In the genomic region with DNA sequence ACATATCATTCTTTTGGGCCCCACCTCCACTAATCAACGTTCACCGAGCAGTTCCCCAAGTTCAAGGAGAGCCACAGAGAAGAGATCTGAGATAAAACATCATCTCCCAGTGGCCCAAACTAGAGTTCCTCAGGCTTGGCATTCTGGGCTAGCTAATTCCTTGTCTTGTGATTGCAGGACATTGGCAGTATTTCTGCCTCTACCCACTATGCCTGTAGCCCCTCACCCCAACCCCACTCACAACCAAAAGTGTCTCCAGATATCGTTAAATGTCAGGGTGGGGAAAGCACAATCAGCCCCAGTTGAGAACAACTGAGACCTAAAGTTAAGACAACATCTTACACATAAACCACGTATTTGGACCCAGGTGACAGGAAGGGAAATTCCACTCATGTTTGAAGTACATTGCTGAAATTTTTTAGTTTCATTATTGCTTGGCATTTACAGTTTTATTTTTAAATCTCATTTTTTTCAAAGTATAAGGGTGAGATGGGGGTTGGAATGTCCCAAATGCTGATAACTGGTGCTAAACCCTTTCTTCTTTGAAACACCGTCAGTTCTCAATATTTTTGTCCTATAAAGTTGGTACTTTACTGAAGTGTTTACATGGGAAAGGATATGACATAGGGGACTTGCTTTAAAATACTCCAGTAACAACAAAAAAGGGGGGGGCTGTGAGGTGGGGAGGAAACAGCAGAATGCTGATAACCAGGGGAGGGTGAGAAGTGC, we compare ENCODE assay signal across 8 cellular contexts. TPM values are rescaled to one million over a fixed set of nuclear protein-coding genes. Genes with fewer than 3 reads are reported as not detected.
DNase-seq lines count a peak whose midpoint lies in the region; ATAC-seq and TF ChIP-seq lines count a peak whose summit lies in the region.

No MANE protein-coding gene starts in this region.

- peak; percentile 43 for ATAC-seq in HG03520 (IDR thresholded peaks at IDR 0.05; ENCODE audit: unreplicated experiment)

- no peak for TF ChIP-seq POLR2A in esophagus squamous epithelium (IDR thresholded peaks at IDR 0.05)

- H3K27me3 ChIP-seq in BJ (ENCODE audit: control insufficient read depth, insufficient read depth, low read length): no peaks in the 10 kb centered on the region
- no peaks in the 10 kb centered on the region for H3K27me3 ChIP-seq in esophagus squamous epithelium

- H3K9me3 Mint-ChIP-seq in activated CD4-positive, alpha-beta memory T cell treated with anti-CD3 and anti-CD28 coated beads, Interleukin-2, amount 10 ng/mL, durations not matched to agents 7 days and 5 days: no peaks in the 10 kb centered on the region

- CTCF ChIA-PET in BJ (lab: Yijun Ruan, JAX): interaction anchor here (0.6 to 2.3 kb wide), 4 partner anchors 12 to 69 kb away, joined by 3 to 9 read pairs (median 6); partner anchors contain the start of gene ZC3H7A
- CTCF ChIA-PET in activated CD4-positive, alpha-beta memory T cell treated with anti-CD3 and anti-CD28 coated beads, Interleukin-2, amount 10 ng/mL, durations not matched to agents 7 days and 5 days (lab: Charles Lee): interaction anchor here (0.7 to 4.6 kb wide), 5 partner anchors 13 to 560 kb away, joined by 3 to 52 read pairs (median 6); partner anchors contain the start of genes TXNDC11 and ZC3H7A

- H3K27ac ChIP-seq in esophagus squamous epithelium: peak overlapping the region; percentile 63 to 91 (median 83)

- H3K36me3 ChIP-seq in BJ (ENCODE audit: control insufficient read depth, insufficient read depth, low read length): 0 out of 2 replicates have a peak, but pooled peaks cover 1% of the 10 kb centered on the region
- H3K36me3 ChIP-seq in esophagus squamous epithelium: peaks cover 0 to 15% (median 0%) of the 10 kb centered on the region in 3 donors

- DNase-seq in BJ (ENCODE audit: low read depth) (no peak), GM19238 (ENCODE audit: insufficient read length, low spot score) (peak; percentile 16), esophagus squamous epithelium (lab: John Stamatoyannopoulos, UW) (no peak), renal cortical epithelial cell (ENCODE audit: low read depth) (peak; percentile 86), GM19240 (ENCODE audit: insufficient read length, low spot score) (no peak), GDM1 (lab: John Stamatoyannopoulos, UW) (no peak)
- DNase-seq in activated CD4-positive, alpha-beta memory T cell treated with anti-CD3 and anti-CD28 coated beads, Interleukin-2, amount 10 ng/mL, durations not matched to agents 7 days and 5 days: peak; percentile 42

- no peaks in the 10 kb centered on the region for H3K9me3 ChIP-seq in esophagus squamous epithelium

- peaks cover 19 to 65% (median 31%) of the 10 kb centered on the region in 3 donors for H3K4me1 ChIP-seq in esophagus squamous epithelium

- POLR2A ChIA-PET in BJ (lab: Charles Lee): interaction anchor here (0.6 to 0.8 kb wide), 2 partner anchors 9 to 41 kb away, joined by 3 read pairs; partner anchors contain the start of gene TXNDC11
- POLR2A ChIA-PET in activated CD4-positive, alpha-beta memory T cell treated with anti-CD3 and anti-CD28 coated beads, Interleukin-2, amount 10 ng/mL, durations not matched to agents 7 days and 5 days (lab: Charles Lee): interaction anchor here (0.8 to 10.1 kb wide), 6 partner anchors 8 to 199 kb away, joined by 3 to 165 read pairs (median 6); partner anchors contain the start of genes TXNDC11 and ZC3H7A

- no peak for TF ChIP-seq CTCF in BJ (IDR thresholded peaks at IDR 0.05; ENCODE audit: insufficient read depth, low read depth, low read length)
- TF ChIP-seq CTCF in esophagus squamous epithelium (IDR thresholded peaks at IDR 0.05): no peak

- H3K27ac Mint-ChIP-seq in activated CD4-positive, alpha-beta memory T cell treated with anti-CD3 and anti-CD28 coated beads, Interleukin-2, amount 10 ng/mL, durations not matched to agents 7 days and 5 days: peak overlapping the region; percentile 98

- H3K36me3 Mint-ChIP-seq in activated CD4-positive, alpha-beta memory T cell treated with anti-CD3 and anti-CD28 coated beads, Interleukin-2, amount 10 ng/mL, durations not matched to agents 7 days and 5 days (ENCODE audit: low read depth): peaks cover 39% of the 10 kb centered on the region

- H3K4me3 Mint-ChIP-seq in activated CD4-positive, alpha-beta memory T cell treated with anti-CD3 and anti-CD28 coated beads, Interleukin-2, amount 10 ng/mL, durations not matched to agents 7 days and 5 days: peak overlapping the region; percentile 72

- intact Hi-C loops in esophagus squamous epithelium (cut with DNase I): no loop called here

- no peaks in the 10 kb centered on the region for H3K27me3 Mint-ChIP-seq in activated CD4-positive, alpha-beta memory T cell treated with anti-CD3 and anti-CD28 coated beads, Interleukin-2, amount 10 ng/mL, durations not matched to agents 7 days and 5 days

- WGBS in esophagus squamous epithelium, 2 donors: 13% methylated on average over 5 of the region's 5 CpGs

- H3K4me1 Mint-ChIP-seq in activated CD4-positive, alpha-beta memory T cell treated with anti-CD3 and anti-CD28 coated beads, Interleukin-2, amount 10 ng/mL, durations not matched to agents 7 days and 5 days: peaks cover 66% of the 10 kb centered on the region

- H3K4me3 ChIP-seq in BJ (ENCODE audit: low read depth, low read length) (peak overlapping the region; percentile 6; the same call in 1 of the 2 replicates), esophagus squamous epithelium (peak overlapping the region in 2 of 4 donors; percentile 11 to 30)

RNA-seq across cellular contexts. Expression of gene ZC3H7A, which starts 13.6 kb away (rescaled TPM):
- 30.4 and 54.9 TPM in 2 replicates for polyA plus RNA-seq in BJ (2011; rRNA removed)
- polyA minus RNA-seq in BJ (2011; rRNA and poly(A)+ RNA removed): 25.5 and 31.2 TPM in 2 replicates
- total RNA-seq in activated CD4-positive, alpha-beta memory T cell treated with anti-CD3 and anti-CD28 coated beads, Interleukin-2, amount 10 ng/mL, durations not matched to agents 7 days and 5 days: 10 to 100 TPM; 68.9 to 70.9 TPM
- total RNA-seq in esophagus squamous epithelium: 10 to 100 TPM; 16.6 to 34.1 (median 30.2) TPM
- 34.2 and 77.0 TPM in 2 replicates for total RNA-seq in renal cortical epithelial cell

RNA-seq across cellular contexts. Expression of gene TXNDC11, which starts 40.8 kb away (rescaled TPM):
- 41.6 and 45.1 TPM in 2 replicates for polyA plus RNA-seq in BJ (2011; rRNA removed)
- polyA minus RNA-seq in BJ (2011; rRNA and poly(A)+ RNA removed): 18.6 and 24.5 TPM in 2 replicates
- 10 to 100 TPM; 45.3 to 46.6 TPM for total RNA-seq in activated CD4-positive, alpha-beta memory T cell treated with anti-CD3 and anti-CD28 coated beads, Interleukin-2, amount 10 ng/mL, durations not matched to agents 7 days and 5 days
- total RNA-seq in esophagus squamous epithelium: 10 to 100 TPM; 26.0 to 39.1 (median 35.9) TPM
- 38.3 and 47.9 TPM in 2 replicates for total RNA-seq in renal cortical epithelial cell

Comparison
In these comparisons a context has a peak if more than half of its experiments do, and no peak if none do; other contexts are left out.
1. DNase-seq: peak in GM19238 (single experiment), activated CD4-positive, alpha-beta memory T cell treated with anti-CD3 and anti-CD28 coated beads, Interleukin-2, amount 10 ng/mL, durations not matched to agents 7 days and 5 days (single experiment) and renal cortical epithelial cell (single experiment); none in BJ (single experiment), esophagus squamous epithelium (single experiment), GM19240 (single experiment) and GDM1 (single experiment).